ENCODE assay signal across 15 cellular contexts in genomic region chr1:51560034-51560433, GRCh38. TPM values are rescaled to one million over a fixed set of nuclear protein-coding genes. Genes with fewer than 3 reads are reported as not detected.
DNase-seq lines count a peak whose midpoint lies in the region; ATAC-seq and TF ChIP-seq lines count a peak whose summit lies in the region.
"Had no signal": no experiment of that assay in that cellular context is flagged by ENCODE, and none has a peak within 500 bp of the region (broad histone marks: within the 10 kb centered on the region; RNA-seq: fewer than 3 reads in every experiment).

No MANE protein-coding gene starts in this region.

- in situ Hi-C loops in gastrocnemius medialis (cut with MboI; ENCODE audit: low sequenced_read_pairs in 4 of 4) = no loop called here

- H3K9me2 ChIP-seq in GM23338 (ENCODE audit: insufficient read depth) = no peaks in the 10 kb centered on the region
- no peaks in the 10 kb centered on the region; the same call in 1 of the 2 replicates for H3K9me2 ChIP-seq in PC-9 (ENCODE audit: insufficient read depth)

- TF ChIP-seq CTCF in GM23338 (conservative IDR thresholded peaks at IDR 0.05; ENCODE audit: low read depth in 2 of 2) = no peak
- TF ChIP-seq CTCF in PC-9 (conservative IDR thresholded peaks at IDR 0.05) = no peak
- TF ChIP-seq CTCF in gastrocnemius medialis (IDR thresholded peaks at IDR 0.05 in 4 of 5, conservative IDR thresholded peaks at IDR 0.05 in 1 of 5) = no peak

- H2AFZ ChIP-seq in GM23338 = peak overlapping the region; percentile 95
- H2AFZ ChIP-seq in PC-9 = no peak overlapping the region

- no peak overlapping the region for H3K4me3 Mint-ChIP-seq in GM23338
- H3K4me3 Mint-ChIP-seq: B cell, T-cell had no signal

- no peaks in the 10 kb centered on the region for H3K36me3 ChIP-seq in GM23338 (ENCODE audit: insufficient read depth)
- H3K36me3 ChIP-seq in PC-9 (ENCODE audit: low read depth) = no peaks in the 10 kb centered on the region
- no peaks in the 10 kb centered on the region for H3K36me3 ChIP-seq in gastrocnemius medialis

- H3K79me2 ChIP-seq in GM23338 (replicated peaks; ENCODE audit: insufficient read depth) = no peaks in the 10 kb centered on the region
- peaks cover 4% of the 10 kb centered on the region for H3K79me2 ChIP-seq in PC-9 (ENCODE audit: low read depth)

- ATAC-seq in GM23338 (no peak), gastrocnemius medialis (peak in 1 of 2 donors; percentile 11), right cardiac atrium (no peak)
- ATAC-seq: T-cell had no signal

- H3K27ac Mint-ChIP-seq in GM23338 = no peak overlapping the region
- H3K27ac Mint-ChIP-seq: B cell, T-cell had no signal

- H4K20me1 ChIP-seq in GM23338 (replicated peaks; ENCODE audit: insufficient read depth) (no peaks in the 10 kb centered on the region), PC-9 (ENCODE audit: insufficient read depth) (no peaks in the 10 kb centered on the region)

- TF ChIP-seq POLR2A in gastrocnemius medialis (IDR thresholded peaks at IDR 0.05) = no peak

- intact Hi-C loops in PC-9 (cut with micrococcal nuclease; ENCODE audit: unreplicated experiment) = no loop called here
- intact Hi-C loops in gastrocnemius medialis (cut with DNase I; ENCODE audit: low total_unique reads) = loop anchor here (1.0 to 10.0 kb wide), 4 partner anchors 41 to 319 kb away; partner anchors contain the start of genes EPS15 and NRDC
- intact Hi-C loops in right cardiac atrium (cut with DNase I) = no loop called here

- no peaks in the 10 kb centered on the region; the same call in 1 of the 2 replicates for H3F3A ChIP-seq in GM23338 (replicated peaks; ENCODE audit: low read depth)
- peaks cover 48% of the 10 kb centered on the region for H3F3A ChIP-seq in PC-9 (ENCODE audit: insufficient read depth, low read depth)

- no peaks in the 10 kb centered on the region for H3K9me3 Mint-ChIP-seq in GM23338
- H3K9me3 Mint-ChIP-seq: T-cell had no signal

- CTCF ChIA-PET in PC-9 (lab: Charles Lee) = no interaction called here

- H3K27me3 ChIP-seq in GM23338 (ENCODE audit: insufficient read depth) = no peaks in the 10 kb centered on the region
- H3K27me3 ChIP-seq in PC-9 (ENCODE audit: insufficient read depth, low read depth) = no peaks in the 10 kb centered on the region
- H3K27me3 ChIP-seq in gastrocnemius medialis = no peaks in the 10 kb centered on the region
- no peaks in the 10 kb centered on the region for H3K27me3 ChIP-seq in right cardiac atrium (ENCODE audit: control insufficient read depth, insufficient read depth)

- H3K4me3 ChIP-seq in GM23338 (no peak overlapping the region), PC-9 (peak overlapping the region; percentile 45; the same call in 1 of the 2 replicates), gastrocnemius medialis (no peak overlapping the region), right cardiac atrium (ENCODE audit: low read length) (no peak overlapping the region)

- H3K4me1 ChIP-seq in GM23338 (ENCODE audit: insufficient read depth) = peaks cover 34% of the 10 kb centered on the region
- H3K4me1 ChIP-seq in PC-9 (replicated peaks; ENCODE audit: insufficient read depth) = peaks cover 78% of the 10 kb centered on the region
- peaks cover 44 to 49% of the 10 kb centered on the region in 2 donors for H3K4me1 ChIP-seq in gastrocnemius medialis
- no peaks in the 10 kb centered on the region for H3K4me1 ChIP-seq in right cardiac atrium (ENCODE audit: control insufficient read depth, insufficient read depth, low read length)

- DNase-seq in GM23338 (ENCODE audit: low spot score) (no peak), PC-9 (no peak), epithelial cell of prostate (ENCODE audit: low read depth, low spot score) (no peak), gastrocnemius medialis (no peak), NCI-H345 (lab: John Stamatoyannopoulos, UW) (no peak), HK-2 (ENCODE audit: unreplicated experiment) (no peak), right cardiac atrium (no peak)
- DNase-seq: KG1, NCI-H1092 treated with DMSO at 0.1 percent for 48 hours, NCI-H2029 treated with DMSO at 0.1 percent for 48 hours, NCI-H226, NCI-H524, SIG-M5, T-cell had no signal

- WGBS in right cardiac atrium = 87% methylated on average over 6 of the region's 6 CpGs

- peaks cover 25% of the 10 kb centered on the region for H3K4me1 Mint-ChIP-seq in GM23338

- H3K27ac ChIP-seq in GM23338 (ENCODE audit: low read depth) (no peak overlapping the region), PC-9 (peak overlapping the region; percentile 99), epithelial cell of prostate (peak overlapping the region; percentile 97), gastrocnemius medialis (peak overlapping the region; percentile 91 to 94 (median 93)), right cardiac atrium (ENCODE audit: low read length) (no peak overlapping the region)

- BruUV-seq in PC-9 (replicated peaks; lab: Mats Ljungman, UMichigan) = no TSS peak

- H3K36me3 Mint-ChIP-seq in GM23338 (ENCODE audit: low read depth) = no peaks in the 10 kb centered on the region
- H3K36me3 Mint-ChIP-seq: T-cell had no signal

- H3K4me2 ChIP-seq in GM23338 (no peak overlapping the region; the same call in 1 of the 2 replicates), PC-9 (peak overlapping the region; percentile 88)

- H3K9me3 ChIP-seq in PC-9 (ENCODE audit: insufficient read depth, low read depth) (no peaks in the 10 kb centered on the region), gastrocnemius medialis (no peaks in the 10 kb centered on the region), right cardiac atrium (ENCODE audit: control insufficient read depth, low read length) (no peaks in the 10 kb centered on the region)

- H3K27me3 Mint-ChIP-seq in GM23338 (ENCODE audit: insufficient read depth, low read depth, poor library complexity) = peaks cover 9% of the 10 kb centered on the region
- H3K27me3 Mint-ChIP-seq: B cell had no signal

- POLR2A ChIA-PET in PC-9 (lab: Charles Lee; ENCODE audit: unreplicated experiment) = no interaction called here

TF ChIP-seq in GM23338, 12 proteins besides CTCF, POLR2A, EP300 and RAD21:
- TF ChIP-seq ETS1 (IDR thresholded peaks at IDR 0.05) (no peak), JUNB (IDR thresholded peaks at IDR 0.05; ENCODE audit: unreplicated experiment) (no peak)

RNA-seq across cellular contexts. Expression of gene EPS15, which starts 41.0 kb away (rescaled TPM):
- 76.5 and 86.1 TPM in 2 replicates for total RNA-seq in GM23338 (2014; rRNA removed; shearing (Covaris generic))
- polyA plus RNA-seq in GM23338 (2016; fragmentation: Nextera tagmentation; extraction: Ambion mirVana) (24.9 and 31.0 TPM in 2 replicates), right cardiac atrium (26.0 TPM)
- total RNA-seq in PC-9 (2021) (60.1 and 61.0 TPM in 2 replicates), gastrocnemius medialis (100 to 1,000 TPM in 1 of 4 donors, 10 to 100 TPM in 3; 44.8 to 121 (median 71.0) TPM), right cardiac atrium (10 to 100 TPM; 72.4 to 87.5 (median 74.5) TPM)

RNA-seq across cellular contexts. Expression of gene OSBPL9, which starts 56.9 kb away (rescaled TPM):
- 74.9 and 82.7 TPM in 2 replicates for total RNA-seq in GM23338 (2014; rRNA removed; shearing (Covaris generic))
- polyA plus RNA-seq in GM23338 (2016; fragmentation: Nextera tagmentation; extraction: Ambion mirVana) = 102 and 103 TPM in 2 replicates
- total RNA-seq in PC-9 (2021) = 149 and 188 TPM in 2 replicates
- 100 to 1,000 TPM in 3 of 4 donors, 10 to 100 TPM in 1; 65.8 to 206 (median 136) TPM for total RNA-seq in gastrocnemius medialis
- 10 to 100 TPM; 55.3 to 68.8 (median 62.2) TPM for total RNA-seq in right cardiac atrium
- 46.1 TPM for polyA plus RNA-seq in right cardiac atrium

Comparison
In these comparisons a context has a peak if more than half of its experiments do, and no peak if none do; other contexts are left out.
1. H3K27ac ChIP-seq: peak in PC-9 (single experiment), epithelial cell of prostate (single experiment) and gastrocnemius medialis (4 of 4); none in GM23338 (single experiment) and right cardiac atrium (single experiment).